In the genomic region with DNA sequence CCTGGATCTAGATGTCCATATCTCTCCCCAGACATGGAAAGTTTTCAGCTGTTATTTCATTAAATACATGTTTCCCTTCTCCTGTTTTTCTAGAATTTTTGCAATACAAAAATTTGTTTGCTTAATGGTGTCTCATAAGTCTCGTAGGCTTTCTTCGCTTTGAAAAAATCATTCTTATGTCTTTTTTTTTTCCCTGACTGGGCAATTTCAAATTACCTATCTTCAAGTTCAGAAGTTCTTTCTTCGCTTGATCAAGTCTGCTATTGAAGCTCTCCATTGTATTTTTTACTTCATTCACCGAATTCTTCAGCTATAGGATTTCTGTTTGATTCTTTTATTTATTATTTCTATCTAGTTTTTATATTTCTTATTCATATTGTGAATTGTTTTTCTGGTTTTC, we compare ENCODE assay signal across 25 cellular contexts.
DNase-seq lines count a peak whose midpoint lies in the region; ATAC-seq, FAIRE-seq and TF ChIP-seq lines count a peak whose summit lies in the region.
"Had no signal": no experiment of that assay in that cellular context is flagged by ENCODE, and none has a peak within 500 bp of the region (broad histone marks: within the 10 kb centered on the region; RNA-seq: fewer than 3 reads in every experiment).

No MANE protein-coding gene starts in this region.

- FAIRE-seq in A204.1 (lab: Jason Lieb, UNC) (peak; percentile 44), A549 (lab: Jason Lieb, UNC) (no peak), K562 (lab: Jason Lieb, UNC) (no peak)
- FAIRE-seq: GM12878, GM12892, GM18507 had no signal

- POLR2A ChIA-PET in A549 (lab: Yijun Ruan, JAX) (no interaction called here), K562 (lab: Yijun Ruan, JAX) (no interaction called here)

- no peaks in the 10 kb centered on the region for H3K79me2 ChIP-seq in K562 (ENCODE audit: control insufficient read depth, insufficient read depth, low read length)

- H3K9me1 ChIP-seq in K562 (ENCODE audit: control insufficient read depth, insufficient read depth, low read length), result no peaks in the 10 kb centered on the region

- H2AFZ ChIP-seq in K562 (ENCODE audit: low read depth, low read length), result no peak overlapping the region

- H3K4me1 ChIP-seq in A549 (no peaks in the 10 kb centered on the region), K562 (replicated peaks in 1 of 2; ENCODE audit: control insufficient read depth in 2 of 2, insufficient read depth in 2 of 2, low read length in 2 of 2) (no peaks in the 10 kb centered on the region)
- H3K4me1 ChIP-seq: BE2C, BLaER1 had no signal

- TF ChIP-seq CTCF in A549 (IDR thresholded peaks at IDR 0.05) (no peak), K562 (IDR thresholded peaks at IDR 0.05 in 2 of 3, conservative IDR thresholded peaks at IDR 0.05 in 1 of 3; ENCODE audit: insufficient read depth in 2 of 3, low read depth in 1 of 3, low read length in 3 of 3) (no peak)

- no peaks in the 10 kb centered on the region for H3K27me3 ChIP-seq in K562 (ENCODE audit: control insufficient read depth in 2 of 2, insufficient read depth in 2 of 2, low read length in 2 of 2)
- H3K27me3 ChIP-seq: BLaER1 had no signal

- H3K9me3 ChIP-seq in A549 (no peaks in the 10 kb centered on the region; the same call in 2 of the 3 replicates), K562 (replicated peaks; ENCODE audit: control insufficient read depth, insufficient read depth, low read depth, low read length) (no peaks in the 10 kb centered on the region)
- H3K9me3 ChIP-seq: BE2C, BLaER1 had no signal

- DNase-seq in A549 (ENCODE audit: low read depth in 1 of 2, low spot score in 1 of 2), result no peak
- DNase-seq in K562 (ENCODE audit: extremely low read depth in 1 of 4, low spot score in 3 of 4), result no peak
- no peak for DNase-seq in activated T-cell treated with anti-CD3 and anti-CD28 coated beads for 4 hours
- no peak for DNase-seq in stimulated activated CD4-positive, alpha-beta T cell treated with anti-CD3 and anti-CD28 coated beads, Interleukin-1b, Interleukin-23, amount 100 ng/mL, for 48 hours
- DNase-seq: 8988T; ACHN; BE2C; C1 segment of cervical spinal cord; CD4-positive, alpha-beta memory T cell; CD4-positive, CD25-positive, alpha-beta regulatory T cell; CD8-positive, alpha-beta memory T cell; COR-L47; DMS 273 treated with DMSO at 0.1 percent for 48 hours; DMS153; DMS53; DMS79; DND-41; EL; GDM1 had no signal

- no peak overlapping the region for H3K4me3 ChIP-seq in A549
- no peak overlapping the region for H3K4me3 ChIP-seq in K562
- H3K4me3 ChIP-seq: BLaER1, GM12878 had no signal

- no peaks in the 10 kb centered on the region for H4K20me1 ChIP-seq in K562 (replicated peaks; ENCODE audit: control insufficient read depth, insufficient read depth, low read length)

- CTCF ChIA-PET in A549 (lab: Yijun Ruan, JAX), result interaction anchor here (4.3 kb wide), 1 partner anchor 8 kb away, joined by 24 read pairs; no protein-coding TSS in a partner anchor
- CTCF ChIA-PET in K562 (lab: Yijun Ruan, JAX; ENCODE audit: low intra/inter-chr PET ratio), result no interaction called here

- H3K4me2 ChIP-seq in A549 (no peak overlapping the region), K562 (ENCODE audit: insufficient read depth, low read length) (no peak overlapping the region)
- H3K4me2 ChIP-seq: BLaER1 had no signal

- H3K27ac ChIP-seq in A549 (no peak overlapping the region), K562 (ENCODE audit: extremely low read depth, low read depth, low read length) (no peak overlapping the region)
- H3K27ac ChIP-seq: BLaER1 had no signal

- no peak overlapping the region for H3K9ac ChIP-seq in K562 (ENCODE audit: insufficient read depth in 1 of 2, low read depth in 2 of 2, low read length in 2 of 2)
- H3K9ac ChIP-seq: BLaER1 had no signal

- no peak for TF ChIP-seq POLR2A in A549 (IDR thresholded peaks at IDR 0.05; ENCODE audit: low read length)
- TF ChIP-seq POLR2A in K562 (conservative IDR thresholded peaks at IDR 0.05), result no peak

- BruUV-seq in K562 (replicated peaks; lab: Mats Ljungman, UMichigan), result no TSS peak

- H3K36me3 ChIP-seq in K562 (ENCODE audit: control insufficient read depth, insufficient read depth, low read length), result no peaks in the 10 kb centered on the region
- H3K36me3 ChIP-seq: BE2C, BLaER1 had no signal

- intact Hi-C loops in K562 (cut with micrococcal nuclease), result no loop called here

- TF ChIP-seq EP300 in A549 (IDR thresholded peaks at IDR 0.05) (no peak), K562 (IDR thresholded peaks at IDR 0.05; ENCODE audit: low read length) (no peak)

- in situ Hi-C loops in K562 (cut with MboI), result no loop called here

- WGBS in A549 (ENCODE audit: missing lambda C conversion rate), result 16% methylated on average over 4 of the region's 4 CpGs
- 4% methylated on average over 4 of the region's 4 CpGs for WGBS in K562 (ENCODE audit: insufficient coverage, low coverage, missing lambda C conversion rate)

- ATAC-seq in A549 (no peak), K562 (no peak), GM18873 (IDR thresholded peaks at IDR 0.05; ENCODE audit: low FRiP score, unreplicated experiment) (no peak)
- ATAC-seq: GM12878 had no signal

- TF ChIP-seq RAD21 in A549 (conservative IDR thresholded peaks at IDR 0.05 in 1 of 2, IDR thresholded peaks at IDR 0.05 in 1 of 2) (no peak), K562 (CRISPR knock-in tag; conservative IDR thresholded peaks at IDR 0.05 in 1 of 2, IDR thresholded peaks at IDR 0.05 in 1 of 2) (no peak)

TF ChIP-seq in A549, 52 proteins besides CTCF, POLR2A, EP300 and RAD21:
- TF ChIP-seq ZSCAN20 (CRISPR knock-in tag; IDR thresholded peaks at IDR 0.05) (no peak), MAFK (IDR thresholded peaks at IDR 0.05; ENCODE audit: partially characterized antibody) (peak; percentile 5)

TF ChIP-seq in K562, 482 proteins besides CTCF, POLR2A, EP300 and RAD21:
- TF ChIP-seq SPI1 (IDR thresholded peaks at IDR 0.05; ENCODE audit: borderline replicate concordance, low read depth, low read length) (no peak), ZNF785 (CRISPR knock-in tag; IDR thresholded peaks at IDR 0.05) (no peak), ZNF311 (CRISPR knock-in tag; IDR thresholded peaks at IDR 0.05) (no peak), ZNF316 (IDR thresholded peaks at IDR 0.05) (peak; percentile 62)
